ENCODE assay signal across 33 cellular contexts in the genomic region with DNA sequence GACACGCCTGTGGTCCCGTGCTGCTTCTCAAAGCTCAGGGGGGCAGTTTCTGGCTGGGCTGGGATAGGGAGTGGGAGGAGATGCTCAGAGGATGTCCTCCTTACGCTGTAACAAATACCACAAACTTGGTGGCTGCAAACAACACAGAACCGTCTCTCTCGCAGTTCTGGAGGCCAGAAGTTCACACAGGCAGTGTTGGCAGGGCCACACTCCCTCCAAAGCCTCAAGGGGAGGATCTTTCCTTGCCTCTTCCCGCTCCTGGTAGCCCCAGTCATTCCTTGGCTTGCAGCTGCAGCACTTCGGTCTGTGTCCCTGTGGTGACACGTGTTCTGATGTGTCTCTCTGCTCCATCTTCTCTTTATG. TPM values are rescaled to one million over a fixed set of nuclear protein-coding genes. Genes with fewer than 3 reads are reported as not detected.
DNase-seq lines count a peak whose midpoint lies in the region; ATAC-seq and TF ChIP-seq lines count a peak whose summit lies in the region.
"Had no signal": no experiment of that assay in that cellular context is flagged by ENCODE, and none has a peak within 500 bp of the region (broad histone marks: within the 10 kb centered on the region; RNA-seq: fewer than 3 reads in every experiment).

No MANE protein-coding gene starts in this region.

- CTCF ChIA-PET in HEK293T (lab: Yijun Ruan, JAX) = no interaction called here
- CTCF ChIA-PET in activated B cell treated with CpG ODN at 0.5 μM for 24 hours (lab: Charles Lee) = no interaction called here

- intact Hi-C loops in activated B cell treated with CpG ODN at 0.5 μM for 24 hours (cut with micrococcal nuclease) = no loop called here

- H3K4me1 Mint-ChIP-seq in activated B cell treated with CpG ODN at 0.5 μM for 24 hours = no peaks in the 10 kb centered on the region
- H3K4me1 Mint-ChIP-seq: activated naive CD4-positive, alpha-beta T cell treated with anti-CD3 and anti-CD28 coated beads, Interleukin-2, amount 10 ng/mL, durations not matched to agents 7 days and 5 days; nephron; T-helper 17 cell had no signal

- peak overlapping the region; percentile 41 for H3K27ac Mint-ChIP-seq in activated B cell treated with CpG ODN at 0.5 μM for 24 hours
- H3K27ac Mint-ChIP-seq: activated naive CD4-positive, alpha-beta T cell treated with anti-CD3 and anti-CD28 coated beads, Interleukin-2, amount 10 ng/mL, durations not matched to agents 7 days and 5 days; activated T-helper 1 cell treated with anti-CD3 and anti-CD28 coated beads, Interleukin-12 subunit alpha, Interleukin-12 subunit beta, Interleukin-2, Interleukin-4 antibody, amounts not matched to agents 30 ng/mL and 10 ng/mL and 1 ng/mL, durations not matched to agents 14 hours and 24 hours and 36 hours; brain; nephron; stimulated activated naive CD8-positive, alpha-beta T cell treated with anti-CD3 and anti-CD28 coated beads, Interleukin-15, amount 100 ng/mL, for 72 hours; T-helper 17 cell had no signal

- H3K27me3 Mint-ChIP-seq in activated B cell treated with CpG ODN at 0.5 μM for 24 hours = peaks cover 3% of the 10 kb centered on the region
- H3K27me3 Mint-ChIP-seq: stimulated activated naive CD8-positive, alpha-beta T cell treated with anti-CD3 and anti-CD28 coated beads, Interleukin-15, amount 100 ng/mL, for 72 hours; T-helper 17 cell had no signal

- no peaks in the 10 kb centered on the region for H3K9me3 Mint-ChIP-seq in activated B cell treated with CpG ODN at 0.5 μM for 24 hours
- H3K9me3 Mint-ChIP-seq: activated naive CD4-positive, alpha-beta T cell treated with anti-CD3 and anti-CD28 coated beads, Interleukin-2, amount 10 ng/mL, durations not matched to agents 7 days and 5 days; activated T-helper 1 cell treated with anti-CD3 and anti-CD28 coated beads, Interleukin-12 subunit alpha, Interleukin-12 subunit beta, Interleukin-2, Interleukin-4 antibody, amounts not matched to agents 30 ng/mL and 10 ng/mL and 1 ng/mL, durations not matched to agents 14 hours and 24 hours and 36 hours; nephron; stimulated activated naive CD8-positive, alpha-beta T cell treated with anti-CD3 and anti-CD28 coated beads, Interleukin-15, amount 100 ng/mL, for 72 hours had no signal

- POLR2A ChIA-PET in HEK293T (lab: Yijun Ruan, JAX) (no interaction called here), activated B cell treated with CpG ODN at 0.5 μM for 24 hours (lab: Charles Lee) (no interaction called here)

- H3K4me3 Mint-ChIP-seq in activated B cell treated with CpG ODN at 0.5 μM for 24 hours = no peak overlapping the region
- H3K4me3 Mint-ChIP-seq: activated naive CD4-positive, alpha-beta T cell treated with anti-CD3 and anti-CD28 coated beads, Interleukin-2, amount 10 ng/mL, durations not matched to agents 7 days and 5 days; activated T-helper 1 cell treated with anti-CD3 and anti-CD28 coated beads, Interleukin-12 subunit alpha, Interleukin-12 subunit beta, Interleukin-2, Interleukin-4 antibody, amounts not matched to agents 30 ng/mL and 10 ng/mL and 1 ng/mL, durations not matched to agents 14 hours and 24 hours and 36 hours; brain; nephron; stimulated activated naive CD8-positive, alpha-beta T cell treated with anti-CD3 and anti-CD28 coated beads, Interleukin-15, amount 100 ng/mL, for 72 hours; T-helper 17 cell had no signal

- no peak for ATAC-seq in activated B cell treated with CpG ODN at 0.5 μM for 24 hours (ENCODE audit: low read depth)
- no peak for ATAC-seq in left lobe of liver
- ATAC-seq: gastroesophageal sphincter; left colon; pancreas; SK-N-SH treated with all-trans-retinoic acid at 6 μM for 48 hours; stimulated activated naive CD8-positive, alpha-beta T cell treated with anti-CD3 and anti-CD28 coated beads, Interleukin-15, amount 100 ng/mL, for 72 hours; T-helper 17 cell had no signal

- TF ChIP-seq CTCF in activated B cell treated with CpG ODN at 0.5 μM for 24 hours (IDR thresholded peaks at IDR 0.05) = no peak

- DNase-seq in HEK293T (ENCODE audit: extremely low spot score) (peak; percentile 1), activated B cell treated with CpG ODN at 0.5 μM for 24 hours (no peak), left lobe of liver (ENCODE audit: low spot score) (peak; percentile 41), NCI-H82 (lab: John Stamatoyannopoulos, UW) (no peak), NCI-H1105 treated with DMSO at 0.1 percent for 48 hours (lab: John Stamatoyannopoulos, UW) (no peak), hypothalamus (lab: John Stamatoyannopoulos, UW) (no peak)
- DNase-seq in stimulated activated CD8-positive, alpha-beta memory T cell treated with anti-CD3 and anti-CD28 coated beads, Interleukin-4, amount 100 ng/mL, for 48 hours = peak; percentile 7
- DNase-seq: activated CD4-positive, alpha-beta T cell treated with anti-CD3 and anti-CD28 coated beads for 1 hour; activated naive CD4-positive, alpha-beta T cell treated with anti-CD3 and anti-CD28 coated beads, Interleukin-2, amount 10 ng/mL, durations not matched to agents 7 days and 5 days; C1 segment of cervical spinal cord; COR-L47; hippocampal formation; mammary epithelial cell; MM.1S; NCI-H1436; NCI-H2081; NCI-H2227 treated with DMSO at 0.1 percent for 48 hours; NCI-H526; Right ventricle myocardium superior; stimulated activated CD4-positive, alpha-beta T cell treated with anti-CD3 and anti-CD28 coated beads, Interleukin-1b, Interleukin-23, amount 100 ng/mL, for 48 hours; T-helper 17 cell had no signal

- H3K36me3 Mint-ChIP-seq in activated B cell treated with CpG ODN at 0.5 μM for 24 hours (ENCODE audit: low read depth) = no peaks in the 10 kb centered on the region
- H3K36me3 Mint-ChIP-seq: activated naive CD4-positive, alpha-beta T cell treated with anti-CD3 and anti-CD28 coated beads, Interleukin-2, amount 10 ng/mL, durations not matched to agents 7 days and 5 days; brain had no signal

TF ChIP-seq in HEK293T, 16 proteins besides CTCF, POLR2A, EP300 and RAD21:
- TF ChIP-seq NFRKB (IDR thresholded peaks at IDR 0.05) (no peak), CTBP1 (IDR thresholded peaks at IDR 0.05; ENCODE audit: borderline replicate concordance) (no peak), LEF1 (IDR thresholded peaks at IDR 0.05; ENCODE audit: borderline replicate concordance) (no peak)

RNA-seq across cellular contexts. Expression of gene ORM1, which starts 10.4 kb away (rescaled TPM):
- total RNA-seq in activated B cell treated with CpG ODN at 0.5 μM for 24 hours (not detected in 2 replicates), left lobe of liver (19,737 TPM)
- total RNA-seq: activated CD8-positive, alpha-beta memory T cell treated with anti-CD3 and anti-CD28 coated beads for 36 hours; activated T-helper 1 cell treated with anti-CD3 and anti-CD28 coated beads, Interleukin-12 subunit alpha, Interleukin-12 subunit beta, Interleukin-2, Interleukin-4 antibody, amounts not matched to agents 30 ng/mL and 10 ng/mL and 1 ng/mL, durations not matched to agents 14 hours and 24 hours and 36 hours; cerebellum; left colon; mammary epithelial cell; smooth muscle cell; T-helper 17 cell; tibial nerve had no signal

RNA-seq across cellular contexts. Expression of gene ORM2, which starts 17.2 kb away (rescaled TPM):
- total RNA-seq in activated B cell treated with CpG ODN at 0.5 μM for 24 hours (not detected in 2 replicates), left lobe of liver (4,103 TPM)
- total RNA-seq: activated CD8-positive, alpha-beta memory T cell treated with anti-CD3 and anti-CD28 coated beads for 36 hours; activated T-helper 1 cell treated with anti-CD3 and anti-CD28 coated beads, Interleukin-12 subunit alpha, Interleukin-12 subunit beta, Interleukin-2, Interleukin-4 antibody, amounts not matched to agents 30 ng/mL and 10 ng/mL and 1 ng/mL, durations not matched to agents 14 hours and 24 hours and 36 hours; cerebellum; gastroesophageal sphincter; left colon; mammary epithelial cell; Right ventricle myocardium superior; smooth muscle cell; T-helper 17 cell; tibial nerve had no signal

Comparison
In these comparisons a context has a peak if more than half of its experiments do, and no peak if none do; other contexts are left out.
1. DNase-seq: peak in HEK293T (single experiment), left lobe of liver (single experiment) and stimulated activated CD8-positive, alpha-beta memory T cell treated with anti-CD3 and anti-CD28 coated beads, Interleukin-4, amount 100 ng/mL, for 48 hours (single experiment); none in activated B cell treated with CpG ODN at 0.5 μM for 24 hours (single experiment), NCI-H82 (single experiment), NCI-H1105 treated with DMSO at 0.1 percent for 48 hours (single experiment) and hypothalamus (0 of 51).
2. RNA of gene ORM1, which starts 10.4 kb away (total RNA-seq): 19,737 TPM in left lobe of liver (single experiment); not detected in activated B cell treated with CpG ODN at 0.5 μM for 24 hours; every median in the first group is over 1,000 times any median in the second.
3. RNA of gene ORM2, which starts 17.2 kb away (total RNA-seq): 4,103 TPM in left lobe of liver (single experiment); not detected in activated B cell treated with CpG ODN at 0.5 μM for 24 hours; every median in the first group is over 1,000 times any median in the second.